29 cellular contexts compared by ENCODE assay signal in genomic region chr6:92433911-92434310, GRCh38.
"Had no signal": no experiment of that assay in that cellular context is flagged by ENCODE, and none has a peak within 500 bp of the region (broad histone marks: within the 10 kb centered on the region; RNA-seq: fewer than 3 reads in every experiment).

No MANE protein-coding gene starts in this region.

- H3K9me3 ChIP-seq: ovary, psoas muscle, right lobe of liver, sigmoid colon, suprapubic skin, testis, tibial artery, transverse colon, upper lobe of right lung, uterus had no signal

- H3K4me3 ChIP-seq: neural progenitor cell, ovary, psoas muscle, right lobe of liver, sigmoid colon, skin epidermis, smooth muscle cell, spleen, suprapubic skin, testis, tibial artery, transverse colon, upper lobe of right lung, uterus had no signal

- H3K36me3 ChIP-seq: neural progenitor cell, ovary, right lobe of liver, sigmoid colon, spleen, suprapubic skin, tibial artery, transverse colon, upper lobe of right lung, uterus had no signal

- H3K4me1 ChIP-seq: neural progenitor cell, parathyroid adenoma, psoas muscle, right lobe of liver, sigmoid colon, spleen, suprapubic skin, testis, tibial artery, transverse colon, upper lobe of right lung, uterus had no signal

- ATAC-seq: natural killer cell; psoas muscle; right cardiac atrium; right lobe of liver; stimulated activated memory B cell treated with anti-CD40 and anti-IgM and Interleukin-4, amounts not matched to agents 10 μg/mL and 1 μg/mL and 100 μg/mL, for 72 hours; stimulated activated naive CD8-positive, alpha-beta T cell treated with anti-CD3 and anti-CD28 coated beads, Interleukin-15, amount 100 ng/mL, for 72 hours; stimulated activated naive CD8-positive, alpha-beta T cell treated with anti-CD3 and anti-CD28 coated beads, Interleukin-15, Interleukin-2, amounts not matched to agents 100 U/mL and 50 U/mL, for 24 hours; upper lobe of right lung had no signal

- H3K27ac ChIP-seq: neural progenitor cell, ovary, parathyroid adenoma, psoas muscle, right lobe of liver, sigmoid colon, skin epidermis, spleen, suprapubic skin, testis, tibial artery, transverse colon, upper lobe of right lung, uterus had no signal

- DNase-seq: natural killer cell; occipital lobe; ovary; posterior cingulate gyrus; psoas muscle; right cardiac atrium; right lobe of liver; sigmoid colon; spleen; stimulated activated CD4-positive, alpha-beta T cell treated with anti-CD3 and anti-CD28 coated beads, Interleukin-12 subunit alpha, Interleukin-12 subunit beta, amount 100 ng/mL, for 4 hours; stimulated activated CD4-positive, alpha-beta T cell treated with anti-CD3 and anti-CD28 coated beads, Interleukin-1b, Interleukin-23, amount 100 ng/mL, for 48 hours; stimulated activated CD4-positive, alpha-beta T cell treated with anti-CD3 and anti-CD28 coated beads, Interleukin-4, amount 100 ng/mL, for 1 hour; stimulated activated CD4-positive, alpha-beta T cell treated with anti-CD3 and anti-CD28 coated beads, Interleukin-4, amount 100 ng/mL, for 4 hours; stimulated activated CD8-positive, alpha-beta memory T cell treated with anti-CD3 and anti-CD28 coated beads, Interleukin-4, amount 100 ng/mL, for 48 hours; stimulated activated naive CD4-positive, alpha-beta T cell; stimulated activated naive CD8-positive, alpha-beta T cell treated with anti-CD3 and anti-CD28 coated beads, Interleukin-15, amount 100 ng/mL, for 72 hours; stimulated activated naive CD8-positive, alpha-beta T cell treated with anti-CD3 and anti-CD28 coated beads, Interleukin-15, Interleukin-2, amounts not matched to agents 100 U/mL and 50 U/mL, for 24 hours; substantia nigra; testis; tibial artery; transverse colon; upper lobe of right lung; uterus had no signal

- H3K27me3 ChIP-seq: neural progenitor cell, ovary, right lobe of liver, sigmoid colon, spleen, suprapubic skin, testis, tibial artery, transverse colon, upper lobe of right lung, uterus had no signal
